In genomic region chr3:167773584-167773983, GRCh38 we compare ENCODE assay signal across 16 cellular contexts. TPM values are rescaled to one million over a fixed set of nuclear protein-coding genes. Genes with fewer than 3 reads are reported as not detected.
DNase-seq lines count a peak whose midpoint lies in the region; ATAC-seq and TF ChIP-seq lines count a peak whose summit lies in the region.
"Had no signal": no experiment of that assay in that cellular context is flagged by ENCODE, and none has a peak within 500 bp of the region (broad histone marks: within the 10 kb centered on the region; RNA-seq: fewer than 3 reads in every experiment).

No MANE protein-coding gene starts in this region.

- intact Hi-C loops in upper lobe of right lung (cut with DNase I): no loop called here

- H3K4me3 ChIP-seq in upper lobe of right lung: no peak overlapping the region
- H3K4me3 ChIP-seq: right atrium auricular region had no signal

- TF ChIP-seq CTCF in GM10248 (IDR thresholded peaks at IDR 0.05; ENCODE audit: control extremely low read depth, extremely low read depth, low read depth, missing control alignments) (no peak), upper lobe of right lung (IDR thresholded peaks at IDR 0.05) (no peak)

- no peak overlapping the region for H3K27ac ChIP-seq in upper lobe of right lung
- H3K27ac ChIP-seq: right atrium auricular region had no signal

- H3K4me1 ChIP-seq in upper lobe of right lung: no peaks in the 10 kb centered on the region
- H3K4me1 ChIP-seq: right atrium auricular region had no signal

- H3K27me3 ChIP-seq in upper lobe of right lung: no peaks in the 10 kb centered on the region
- H3K27me3 ChIP-seq: right atrium auricular region had no signal

- ATAC-seq in GM19372 (IDR thresholded peaks at IDR 0.05; ENCODE audit: low read depth, unreplicated experiment) (peak; percentile 81), HG02642 (IDR thresholded peaks at IDR 0.05; ENCODE audit: poor library complexity, unreplicated experiment) (peak; percentile 76), HG03378 (IDR thresholded peaks at IDR 0.05; ENCODE audit: unreplicated experiment) (peak; percentile 91), upper lobe of right lung (no peak)

- H3K9me3 ChIP-seq in upper lobe of right lung: no peaks in the 10 kb centered on the region

- CTCF ChIA-PET in GM10248 (lab: Yijun Ruan, JAX): no interaction called here
- CTCF ChIA-PET in HEK293T (lab: Yijun Ruan, JAX): no interaction called here

- POLR2A ChIA-PET in GM10248 (lab: Yijun Ruan, JAX) (no interaction called here), HEK293T (lab: Yijun Ruan, JAX) (no interaction called here)

- H3K36me3 ChIP-seq in upper lobe of right lung: no peaks in the 10 kb centered on the region
- H3K36me3 ChIP-seq: right atrium auricular region had no signal

- DNase-seq in GM10248 (ENCODE audit: extremely low spot score) (peak; percentile 20), upper lobe of right lung (no peak), HEK293T (ENCODE audit: extremely low spot score) (no peak), NCI-H526 (lab: John Stamatoyannopoulos, UW) (no peak)
- DNase-seq in NK-92 treated with Interleukin-12 subunit alpha and Interleukin-12 subunit beta, amount 100 ng/mL, for 24 hours (lab: John Stamatoyannopoulos, UW): no peak
- DNase-seq: activated CD4-positive, alpha-beta T cell treated with anti-CD3 and anti-CD28 coated beads, Interleukin-2, amount 10 ng/mL, durations not matched to agents 24 days and 14 days; activated naive CD4-positive, alpha-beta T cell; cerebellar nuclear complex; DMS153; NCI-H1092 treated with DMSO at 0.1 percent for 48 hours; NCI-H774; substantia nigra had no signal

TF ChIP-seq in HEK293T, 16 proteins besides CTCF, POLR2A, EP300 and RAD21:
- TF ChIP-seq FOXK2 (IDR thresholded peaks at IDR 0.05) (no peak), BHLHE40 (IDR thresholded peaks at IDR 0.05; ENCODE audit: borderline replicate concordance) (no peak), FOXM1 (IDR thresholded peaks at IDR 0.05; ENCODE audit: borderline replicate concordance) (no peak), ARNT (IDR thresholded peaks at IDR 0.05) (no peak), SP1 (IDR thresholded peaks at IDR 0.05) (no peak), FOXA1 (IDR thresholded peaks at IDR 0.05) (no peak), TARDBP (IDR thresholded peaks at IDR 0.05) (no peak), SUZ12 (IDR thresholded peaks at IDR 0.05) (no peak), CTBP1 (IDR thresholded peaks at IDR 0.05; ENCODE audit: borderline replicate concordance) (no peak), LEF1 (IDR thresholded peaks at IDR 0.05; ENCODE audit: borderline replicate concordance) (no peak), ELF4 (IDR thresholded peaks at IDR 0.05) (no peak), NFRKB (IDR thresholded peaks at IDR 0.05) (no peak), L3MBTL2 (conservative IDR thresholded peaks at IDR 0.05) (no peak), HDGF (IDR thresholded peaks at IDR 0.05; ENCODE audit: borderline replicate concordance) (no peak), ZNF384 (IDR thresholded peaks at IDR 0.05) (no peak), PKNOX1 (IDR thresholded peaks at IDR 0.05) (no peak)
TF ChIP-seq in HEK293T: peak in this region for 0.

RNA-seq across cellular contexts. Expression of gene SERPINI1, which starts 38.1 kb away (rescaled TPM):
- total RNA-seq in upper lobe of right lung: 7.1 TPM

RNA-seq across cellular contexts. Expression of gene PDCD10, which starts 38.9 kb away (rescaled TPM):
- total RNA-seq in upper lobe of right lung: 53.2 TPM
